In the genomic region with DNA sequence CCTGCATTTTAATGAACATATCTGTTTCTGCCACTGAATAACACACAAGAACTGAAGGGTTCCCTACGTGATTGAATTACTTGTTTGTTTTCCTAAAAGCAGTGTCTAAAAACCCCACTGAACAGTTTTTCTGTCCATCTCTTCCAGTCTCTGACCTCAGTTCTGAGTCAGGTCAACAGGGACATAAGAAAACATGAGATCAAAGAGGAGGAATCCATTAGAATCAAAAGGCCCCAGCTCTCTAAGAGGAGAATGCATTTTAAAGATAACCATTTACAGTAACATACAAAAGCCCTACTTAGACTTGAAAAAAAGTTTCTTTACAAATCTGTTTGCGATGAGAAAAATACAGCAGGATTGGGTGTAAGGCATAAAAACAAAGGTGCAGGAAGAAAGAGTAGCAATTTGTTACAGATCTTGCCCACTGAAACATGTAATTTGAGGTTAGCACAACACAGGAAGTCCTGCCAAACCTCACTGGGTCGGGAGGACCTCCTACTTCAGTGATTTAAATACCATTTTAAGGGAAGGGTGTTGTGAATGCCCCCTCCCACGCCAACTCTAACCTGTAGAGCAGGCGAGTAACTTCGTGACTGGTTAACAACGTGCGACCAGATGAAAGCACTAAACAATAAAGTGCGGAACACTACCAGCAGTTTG, we compare ENCODE assay signal across 9 cellular contexts. TPM values are rescaled to one million over a fixed set of nuclear protein-coding genes. Genes with fewer than 3 reads are reported as not detected.
DNase-seq lines count a peak whose midpoint lies in the region; ATAC-seq and TF ChIP-seq lines count a peak whose summit lies in the region.
"Had no signal": no experiment of that assay in that cellular context is flagged by ENCODE, and none has a peak within 500 bp of the region (broad histone marks: within the 10 kb centered on the region; RNA-seq: fewer than 3 reads in every experiment).

No MANE protein-coding gene starts in this region.

- H3K27me3 Mint-ChIP-seq in activated CD8-positive, alpha-beta T cell treated with anti-CD3 and anti-CD28 coated beads, Interleukin-2, amount 10 ng/mL, durations not matched to agents 7 days and 5 days (ENCODE audit: low read depth) = peaks cover 2% of the 10 kb centered on the region

- H3K4me3 ChIP-seq in DOHH2 (ENCODE audit: low read length) (peak overlapping the region; percentile 97), HL-60 (replicated peaks; ENCODE audit: insufficient read depth, low read length) (peak overlapping the region; percentile 82), foreskin fibroblast (ENCODE audit: low read depth in 1 of 2, low read length in 2 of 2) (peak overlapping the region; percentile 69 to 83)

- H3K79me2 ChIP-seq in DOHH2 (ENCODE audit: control insufficient read depth, low read length) = peaks cover 60% of the 10 kb centered on the region

- TF ChIP-seq CTCF in DOHH2 (IDR thresholded peaks at IDR 0.05; ENCODE audit: low read depth, low read length, poor library complexity, severe bottlenecking) = no peak
- TF ChIP-seq CTCF in HL-60 (IDR thresholded peaks at IDR 0.05; ENCODE audit: insufficient read depth, low read length) = no peak
- no peak for TF ChIP-seq CTCF in foreskin fibroblast (IDR thresholded peaks at IDR 0.05; ENCODE audit: low read depth, low read length)

- H3K27me3 ChIP-seq in DOHH2 (ENCODE audit: control insufficient read depth, low read length) (no peaks in the 10 kb centered on the region; the same call in 1 of the 2 replicates), HL-60 (ENCODE audit: insufficient read depth, poor library complexity, severe bottlenecking) (no peaks in the 10 kb centered on the region)

- H3K9me3 ChIP-seq in DOHH2 (ENCODE audit: control insufficient read depth, insufficient read depth, low read length) = no peaks in the 10 kb centered on the region

- peaks cover 3% of the 10 kb centered on the region for H3K36me3 Mint-ChIP-seq in activated CD8-positive, alpha-beta T cell treated with anti-CD3 and anti-CD28 coated beads, Interleukin-2, amount 10 ng/mL, durations not matched to agents 7 days and 5 days (ENCODE audit: low read depth)

- H3K4me1 ChIP-seq in DOHH2 (ENCODE audit: control insufficient read depth, low read length) = peaks cover 61% of the 10 kb centered on the region

- H4K20me1 ChIP-seq in DOHH2 (ENCODE audit: control insufficient read depth, insufficient read depth, low read depth, low read length) = peaks cover 3% of the 10 kb centered on the region

- H3K36me3 ChIP-seq in DOHH2 (ENCODE audit: control insufficient read depth, low read length) = peaks cover 50% of the 10 kb centered on the region

- POLR2A ChIA-PET in activated CD8-positive, alpha-beta T cell treated with anti-CD3 and anti-CD28 coated beads, Interleukin-2, amount 10 ng/mL, durations not matched to agents 7 days and 5 days (lab: Charles Lee) = no interaction called here

- peak overlapping the region; percentile 99 for H3K27ac ChIP-seq in DOHH2 (ENCODE audit: low read depth, low read length)
- peak overlapping the region; percentile 69 for H3K27ac ChIP-seq in HL-60 (replicated peaks)

- H3F3A ChIP-seq in DOHH2 (ENCODE audit: control insufficient read depth, insufficient read depth) = peaks cover 42% of the 10 kb centered on the region

- peak overlapping the region; percentile 90 for H3K27ac Mint-ChIP-seq in activated CD8-positive, alpha-beta T cell treated with anti-CD3 and anti-CD28 coated beads, Interleukin-2, amount 10 ng/mL, durations not matched to agents 7 days and 5 days

- H3K4me2 ChIP-seq in DOHH2 (ENCODE audit: low read length) = peak overlapping the region; percentile 100

- H3K4me1 Mint-ChIP-seq in activated CD8-positive, alpha-beta T cell treated with anti-CD3 and anti-CD28 coated beads, Interleukin-2, amount 10 ng/mL, durations not matched to agents 7 days and 5 days (ENCODE audit: low read depth) = peaks cover 45% of the 10 kb centered on the region

- H3K4me3 Mint-ChIP-seq in activated CD8-positive, alpha-beta T cell treated with anti-CD3 and anti-CD28 coated beads, Interleukin-2, amount 10 ng/mL, durations not matched to agents 7 days and 5 days = peak overlapping the region; percentile 95

- ATAC-seq in activated CD8-positive, alpha-beta T cell treated with anti-CD3 and anti-CD28 coated beads, Interleukin-2, amount 10 ng/mL, durations not matched to agents 7 days and 5 days = peak; percentile 35
- ATAC-seq in HG02798 (IDR thresholded peaks at IDR 0.05; ENCODE audit: poor library complexity, unreplicated experiment) (no peak), left cardiac atrium (no peak)

- intact Hi-C loops in left cardiac atrium (cut with DNase I) = no loop called here

- CTCF ChIA-PET in activated CD8-positive, alpha-beta T cell treated with anti-CD3 and anti-CD28 coated beads, Interleukin-2, amount 10 ng/mL, durations not matched to agents 7 days and 5 days (lab: Charles Lee) = interaction anchor here (1.0 to 2.1 kb wide), 3 partner anchors 10 to 106 kb away, joined by 3 to 7 read pairs (median 3); no protein-coding TSS in a partner anchor

- no peaks in the 10 kb centered on the region for H3K9me3 Mint-ChIP-seq in activated CD8-positive, alpha-beta T cell treated with anti-CD3 and anti-CD28 coated beads, Interleukin-2, amount 10 ng/mL, durations not matched to agents 7 days and 5 days (ENCODE audit: insufficient read depth)

- H3K9me2 ChIP-seq in DOHH2 (replicated peaks; ENCODE audit: control insufficient read depth, low read length) = no peaks in the 10 kb centered on the region

- peak in 1 of 2 experiments; percentile 44 for DNase-seq in HL-60 (ENCODE audit: low read depth in 1 of 2, low spot score in 1 of 2)
- DNase-seq in activated CD8-positive, alpha-beta T cell treated with anti-CD3 and anti-CD28 coated beads, Interleukin-2, amount 10 ng/mL, durations not matched to agents 7 days and 5 days = peak; percentile 72
- DNase-seq in foreskin fibroblast = peak in 1 of 2 donors; percentile 17
- DNase-seq in stimulated activated CD4-positive, alpha-beta T cell treated with anti-CD3 and anti-CD28 coated beads, TNF-alpha, amount 100 ng/mL, for 4 hours (ENCODE audit: low read depth in 3 of 3) = peak; percentile 25 to 61 (median 44)
- no peak for DNase-seq in left cardiac atrium
- DNase-seq in cortex of kidney (lab: John Stamatoyannopoulos, UW) = no peak

RNA-seq across cellular contexts. Expression of gene QSOX2, which starts 1.4 kb away (rescaled TPM):
- 10 to 100 TPM; 11.4 to 12.6 TPM for total RNA-seq in activated CD8-positive, alpha-beta T cell treated with anti-CD3 and anti-CD28 coated beads, Interleukin-2, amount 10 ng/mL, durations not matched to agents 7 days and 5 days
- total RNA-seq in left cardiac atrium = 1 to 10 TPM; 6.5 to 6.6 TPM

RNA-seq across cellular contexts. Expression of gene LHX3, which starts 39.3 kb away (rescaled TPM):
- total RNA-seq in activated CD8-positive, alpha-beta T cell treated with anti-CD3 and anti-CD28 coated beads, Interleukin-2, amount 10 ng/mL, durations not matched to agents 7 days and 5 days = under 1 TPM in 1 of 2 experiments, not detected in 1; 0.16 TPM
- not detected for total RNA-seq in left cardiac atrium
- total RNA-seq: subcutaneous adipose tissue had no signal

RNA-seq across cellular contexts. Expression of gene CCDC187, which starts 59.6 kb away (rescaled TPM):
- total RNA-seq in activated CD8-positive, alpha-beta T cell treated with anti-CD3 and anti-CD28 coated beads, Interleukin-2, amount 10 ng/mL, durations not matched to agents 7 days and 5 days = not detected
- not detected for total RNA-seq in left cardiac atrium
- total RNA-seq: subcutaneous adipose tissue had no signal

Comparison
In these comparisons a context has a peak if more than half of its experiments do, and no peak if none do; other contexts are left out.
1. DNase-seq: peak in activated CD8-positive, alpha-beta T cell treated with anti-CD3 and anti-CD28 coated beads, Interleukin-2, amount 10 ng/mL, durations not matched to agents 7 days and 5 days (single experiment) and stimulated activated CD4-positive, alpha-beta T cell treated with anti-CD3 and anti-CD28 coated beads, TNF-alpha, amount 100 ng/mL, for 4 hours (3 of 3); none in left cardiac atrium (single experiment) and cortex of kidney (single experiment).
2. Peak in every context shown above with its lines, with median percentiles within 50 percentile points of each other: H3K4me3 ChIP-seq.